In the genomic region with DNA sequence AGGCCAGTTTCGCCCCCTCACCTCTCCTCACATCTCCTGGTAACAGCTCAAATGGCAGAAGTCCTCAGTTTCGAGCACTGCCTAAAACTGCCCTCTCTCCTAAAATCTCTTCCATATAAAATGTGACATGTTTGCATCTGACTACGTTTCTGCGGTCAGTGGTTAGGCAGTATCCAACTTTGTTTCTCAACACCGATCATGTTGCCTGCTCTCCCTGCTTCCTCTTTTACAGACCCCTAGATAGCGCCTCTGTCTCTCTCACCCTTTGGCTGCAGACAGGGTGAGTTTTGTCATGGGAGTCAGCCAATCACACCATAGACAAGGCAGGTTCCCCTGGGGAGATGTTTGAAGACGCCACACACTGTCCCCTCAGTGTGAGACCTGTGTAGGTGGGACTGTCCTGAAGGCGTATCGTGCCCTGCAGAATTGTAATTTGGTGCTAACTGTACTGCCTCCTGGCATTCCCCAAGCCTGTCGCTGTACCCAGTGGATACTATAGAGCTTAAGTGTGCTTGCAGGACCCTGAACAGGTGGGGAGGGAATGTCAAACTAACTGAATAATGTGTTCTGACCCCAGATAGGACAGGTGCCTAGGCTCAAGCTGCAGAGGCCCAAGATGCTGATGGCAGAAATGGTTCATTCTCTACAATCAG, we compare ENCODE assay signal across 8 cellular contexts. TPM values are rescaled to one million over a fixed set of nuclear protein-coding genes. Genes with fewer than 3 reads are reported as not detected.
DNase-seq lines count a peak whose midpoint lies in the region; ATAC-seq and TF ChIP-seq lines count a peak whose summit lies in the region.

No MANE protein-coding gene starts in this region.

- H3K27me3 Mint-ChIP-seq in CD4-positive, alpha-beta memory T cell: no peaks in the 10 kb centered on the region

- TF ChIP-seq CTCF in breast epithelium (IDR thresholded peaks at IDR 0.05): no peak
- no peak for TF ChIP-seq CTCF in liver (IDR thresholded peaks at IDR 0.05; ENCODE audit: low read depth, low read length, missing input control)
- no peak for TF ChIP-seq CTCF in thyroid gland (IDR thresholded peaks at IDR 0.05)

- DNase-seq in CD4-positive, alpha-beta memory T cell: peak in 2 of 5 donors; percentile 4 to 11
- no peak for DNase-seq in breast epithelium (ENCODE audit: low spot score in 2 of 2)
- DNase-seq in thyroid gland: peak in 1 of 2 donors; percentile 7
- DNase-seq in NCI-H2081 (lab: John Stamatoyannopoulos, UW): no peak
- no peak for DNase-seq in OCI-M2 (lab: John Stamatoyannopoulos, UW; ENCODE audit: unreplicated experiment)

- 62% methylated on average over 10 of the region's 10 CpGs for WGBS in liver
- 68 to 82% methylated on average over 10 of the region's 10 CpGs for WGBS in thyroid gland, 2 donors

- CTCF ChIA-PET in CD4-positive, alpha-beta memory T cell (lab: Charles Lee; ENCODE audit: partially characterized antibody): interaction anchor here (0.9 kb wide), 1 partner anchor 13 kb away, joined by 5 read pairs; no protein-coding TSS in a partner anchor

- H3K36me3 ChIP-seq in CD4-positive, alpha-beta memory T cell (ENCODE audit: insufficient read depth, low read length): peaks cover 5% of the 10 kb centered on the region
- H3K36me3 ChIP-seq in HUES6 (ENCODE audit: control insufficient read depth, insufficient read depth, low read length) (peaks cover 14% of the 10 kb centered on the region), breast epithelium (no peaks in the 10 kb centered on the region), liver (ENCODE audit: control insufficient read depth in 4 of 4, insufficient read depth in 3 of 4, low read depth in 1 of 4, low read length in 3 of 4) (peaks cover 0 to 13% (median 8%) of the 10 kb centered on the region in 4 donors), thyroid gland (peaks cover 3% of the 10 kb centered on the region in 2 donors)

- H3K27me3 ChIP-seq in CD4-positive, alpha-beta memory T cell (ENCODE audit: insufficient read depth, low read length): no peaks in the 10 kb centered on the region
- H3K27me3 ChIP-seq in HUES6 (ENCODE audit: control insufficient read depth, insufficient read depth, low read length) (no peaks in the 10 kb centered on the region), breast epithelium (no peaks in the 10 kb centered on the region), liver (ENCODE audit: control insufficient read depth in 4 of 4, insufficient read depth in 4 of 4, low read length in 3 of 4) (no peaks in the 10 kb centered on the region), thyroid gland (no peaks in the 10 kb centered on the region)

- intact Hi-C loops in CD4-positive, alpha-beta memory T cell (cut with micrococcal nuclease): loop anchor here (1.0 to 2.0 kb wide), 2 partner anchors 46 to 651 kb away; partner anchors contain the start of genes ENC1 and HMGCR
- intact Hi-C loops in breast epithelium (cut with DNase I; ENCODE audit: low total_unique reads) (no loop called here), thyroid gland (cut with DNase I) (loop anchor here (10.0 kb wide), 1 partner anchor 219 kb away; no protein-coding TSS in a partner anchor)

- H3K9me3 ChIP-seq in CD4-positive, alpha-beta memory T cell (ENCODE audit: control insufficient read depth in 1 of 2, low read length in 2 of 2): no peaks in the 10 kb centered on the region
- no peaks in the 10 kb centered on the region for H3K9me3 ChIP-seq in HUES6 (ENCODE audit: control insufficient read depth, insufficient read depth, low read depth, low read length)
- H3K9me3 ChIP-seq in breast epithelium: no peaks in the 10 kb centered on the region
- no peaks in the 10 kb centered on the region for H3K9me3 ChIP-seq in liver (ENCODE audit: control insufficient read depth in 4 of 4, low read length in 3 of 4)
- no peaks in the 10 kb centered on the region for H3K9me3 ChIP-seq in thyroid gland

- H3K27ac Mint-ChIP-seq in CD4-positive, alpha-beta memory T cell: peak overlapping the region; percentile 68 to 92 (median 82)

- ATAC-seq in GM21381 (IDR thresholded peaks at IDR 0.05; ENCODE audit: unreplicated experiment): peak; percentile 44

- peaks cover 0 to 2% (median 0%) of the 10 kb centered on the region in 8 donors for H3K9me3 Mint-ChIP-seq in CD4-positive, alpha-beta memory T cell

- H3K27ac ChIP-seq in CD4-positive, alpha-beta memory T cell (ENCODE audit: low read depth, low read length): peak overlapping the region; percentile 73
- H3K27ac ChIP-seq in HUES6 (ENCODE audit: low read depth, low read length) (no peak overlapping the region), breast epithelium (peak overlapping the region; percentile 83 to 95), liver (ENCODE audit: low read depth in 1 of 2, low read length in 2 of 2) (peak overlapping the region; percentile 79 to 83), thyroid gland (peak overlapping the region in 2 of 3 donors; percentile 93 to 95)

- peaks cover 22 to 35% (median 27%) of the 10 kb centered on the region in 4 donors for H3K4me1 Mint-ChIP-seq in CD4-positive, alpha-beta memory T cell

- peak overlapping the region; percentile 61 to 71 for H3K4me3 ChIP-seq in CD4-positive, alpha-beta memory T cell (ENCODE audit: low read length in 2 of 2)
- H3K4me3 ChIP-seq in HUES6 (ENCODE audit: low read depth, low read length) (peak overlapping the region; percentile 95), breast epithelium (peak overlapping the region; percentile 80 to 99 (median 95)), liver (ENCODE audit: low read depth in 1 of 3, low read length in 3 of 3) (peak overlapping the region; percentile 65 to 92 (median 78)), thyroid gland (replicated peaks in 1 of 3) (peak overlapping the region in 2 of 3 donors; percentile 75 to 80)

- H3K4me3 Mint-ChIP-seq in CD4-positive, alpha-beta memory T cell: peak overlapping the region; percentile 79 to 92 (median 88)

- POLR2A ChIA-PET in CD4-positive, alpha-beta memory T cell (lab: Charles Lee; ENCODE audit: partially characterized antibody): interaction anchor here (0.6 to 1.2 kb wide), 2 partner anchors 17 to 29 kb away, joined by 3 read pairs; no protein-coding TSS in a partner anchor

- H3K36me3 Mint-ChIP-seq in CD4-positive, alpha-beta memory T cell: peaks cover 11 to 21% of the 10 kb centered on the region in 2 donors

- TF ChIP-seq POLR2A in breast epithelium (IDR thresholded peaks at IDR 0.05) (no peak), thyroid gland (IDR thresholded peaks at IDR 0.05) (no peak)

- H3K9ac ChIP-seq in HUES6 (ENCODE audit: low read length) (peak overlapping the region; percentile 88), liver (ENCODE audit: low read depth in 1 of 2, low read length in 2 of 2) (peak overlapping the region; percentile 33 to 69)

- TF ChIP-seq RAD21 in liver (IDR thresholded peaks at IDR 0.05): no peak

- H3K4me1 ChIP-seq in CD4-positive, alpha-beta memory T cell (ENCODE audit: insufficient read depth, low read length): peaks cover 26% of the 10 kb centered on the region
- H3K4me1 ChIP-seq in HUES6 (ENCODE audit: control insufficient read depth, insufficient read depth, low read length) (peaks cover 15% of the 10 kb centered on the region; the same call in 1 of the 2 replicates), breast epithelium (no peaks in the 10 kb centered on the region), liver (ENCODE audit: control insufficient read depth in 4 of 4, insufficient read depth in 4 of 4, low read length in 3 of 4) (peaks cover 0 to 18% (median 9%) of the 10 kb centered on the region in 4 donors), thyroid gland (peaks cover 0 to 14% of the 10 kb centered on the region in 2 donors)

TF ChIP-seq in liver, 16 proteins besides CTCF, POLR2A, EP300 and RAD21 (continues in another document):
- TF ChIP-seq TAF1 (conservative IDR thresholded peaks at IDR 0.05) (no peak), JUND (IDR thresholded peaks at IDR 0.05) (no peak), MAX (IDR thresholded peaks at IDR 0.05) (no peak), ATF3 (IDR thresholded peaks at IDR 0.05) (no peak), SP1 (IDR thresholded peaks at IDR 0.05) (no peak)

RNA-seq across cellular contexts. Expression of gene HEXB, which starts 1.1 kb away (rescaled TPM):
- total RNA-seq in CD4-positive, alpha-beta memory T cell: 10 to 100 TPM; 62.3 to 70.9 TPM
- polyA plus RNA-seq in CD4-positive, alpha-beta memory T cell: 100 to 1,000 TPM in 1 of 2 donors, 10 to 100 TPM in 1; 92.6 to 200 TPM
- total RNA-seq in breast epithelium (100 to 1,000 TPM; 123 to 218 (median 145) TPM), liver (10 to 100 TPM; 67.7 to 73.0 TPM), thyroid gland (100 to 1,000 TPM; 141 to 264 (median 166) TPM)
- 10 to 100 TPM; 79.5 to 84.5 TPM for polyA plus RNA-seq in liver

RNA-seq across cellular contexts. Expression of gene ENC1, which starts 45.6 kb away (rescaled TPM):
- total RNA-seq in CD4-positive, alpha-beta memory T cell: under 1 TPM; 0.61 to 0.84 TPM
- polyA plus RNA-seq in CD4-positive, alpha-beta memory T cell: under 1 TPM; 0.10 to 0.75 TPM
- total RNA-seq in breast epithelium (10 to 100 TPM in 2 of 3 donors, 1 to 10 TPM in 1; 8.3 to 16.7 (median 13.8) TPM), liver (10 to 100 TPM; 20.7 to 34.4 TPM), thyroid gland (1 to 10 TPM; 3.4 to 7.8 (median 4.5) TPM)
- 1 to 10 TPM; 5.7 to 6.9 TPM for polyA plus RNA-seq in liver
